In the genomic region with DNA sequence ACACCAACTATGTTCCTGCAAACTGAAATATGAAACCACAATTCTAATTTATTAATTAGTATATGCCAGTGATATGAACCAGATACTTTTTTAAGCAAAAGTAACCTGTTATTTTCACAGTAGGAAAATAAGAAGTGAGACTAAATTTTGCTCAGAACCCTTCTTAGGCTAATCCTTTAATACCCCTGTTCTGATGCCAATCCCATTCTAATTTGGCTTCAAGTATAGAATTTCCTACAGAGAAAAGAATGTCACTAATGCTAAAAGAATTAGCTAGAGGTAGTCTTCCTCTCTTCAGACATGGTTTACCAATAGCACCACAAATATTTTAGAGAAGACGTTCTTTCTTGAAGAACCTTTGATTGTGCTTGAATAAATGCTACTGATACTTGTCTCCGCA, we compare ENCODE assay signal across 7 cellular contexts.
"Had no signal": no experiment of that assay in that cellular context is flagged by ENCODE, and none has a peak within 500 bp of the region (broad histone marks: within the 10 kb centered on the region; RNA-seq: fewer than 3 reads in every experiment).

No MANE protein-coding gene starts in this region.

- DNase-seq: IMR-90, KBM-7, KG1 had no signal

- ATAC-seq: HepG2, K562 had no signal

- H3K4me3 ChIP-seq: K562 had no signal

- H3K27ac ChIP-seq: HL-60, KMS-11 had no signal

- H3K4me2 ChIP-seq: KMS-11 had no signal
